8 cellular contexts compared by ENCODE assay signal in genomic region chr1:6199298-6200187, GRCh38. TPM values are rescaled to one million over a fixed set of nuclear protein-coding genes. Genes with fewer than 3 reads are reported as not detected.
A peak's percentile ranks its signal among the peaks of the same experiment; 100 is the strongest.
DNase-seq lines count a peak whose midpoint lies in the region; ATAC-seq and TF ChIP-seq lines count a peak whose summit lies in the region.

TSS of gene RPL22 (minus strand) at chr1:6199595. CDS start at chr1:6199573, 22 bp downstream.

- H3K4me1 ChIP-seq in SK-N-SH (ENCODE audit: control insufficient read depth in 1 of 2, insufficient read depth in 2 of 2, low read depth in 1 of 2, low read length in 1 of 2) (peaks cover 8 to 17% of the 10 kb centered on the region in 2 experiments; a peak in 3 of 4 replicates), gastroesophageal sphincter (peaks cover 4 to 53% (median 22%) of the 10 kb centered on the region in 3 donors), neutrophil (ENCODE audit: control insufficient read depth in 1 of 2, insufficient read depth in 1 of 2, low read depth in 1 of 2, low read length in 1 of 2) (peaks cover 14 to 24% of the 10 kb centered on the region in 2 experiments)

- 10% methylated on average over 23 of the region's 53 CpGs for WGBS in SK-N-SH (ENCODE audit: low lambda C conversion rate)
- 0% methylated on average over 6 to 20 of the region's 53 CpGs for WGBS in gastroesophageal sphincter (ENCODE audit: low coverage in 1 of 2), 2 donors

- POLR2A ChIA-PET in SK-N-SH (lab: Yijun Ruan, JAX), result interaction anchor here (1.6 kb wide), 1 partner anchor 9 kb away, joined by 3 read pairs; no protein-coding TSS in a partner anchor

- H3K9me2 ChIP-seq in SK-N-SH, result no peaks in the 10 kb centered on the region

- peaks cover 12 to 30% of the 10 kb centered on the region in 2 experiments for H3K36me3 ChIP-seq in SK-N-SH (replicated peaks in 1 of 2; ENCODE audit: control insufficient read depth in 1 of 2, insufficient read depth in 2 of 2, low read length in 1 of 2)
- peaks cover 0 to 30% of the 10 kb centered on the region in 2 donors for H3K36me3 ChIP-seq in gastroesophageal sphincter
- H3K36me3 ChIP-seq in neutrophil, result peaks cover 3% of the 10 kb centered on the region

- H3K9ac ChIP-seq in SK-N-SH, result peak within 1 kb of the TSS; percentile 98

- peaks cover 36% of the 10 kb centered on the region for H4K20me1 ChIP-seq in SK-N-SH (ENCODE audit: insufficient read depth)

- ATAC-seq in HG02571 (IDR thresholded peaks at IDR 0.05; ENCODE audit: unreplicated experiment) (peak; percentile 92), gastroesophageal sphincter (peak; percentile 100)

- H3K27ac ChIP-seq in SK-N-SH (ENCODE audit: low read depth in 2 of 2, low read length in 1 of 2) (peak within 1 kb of the TSS; percentile 74 to 91), gastroesophageal sphincter (peak within 1 kb of the TSS; percentile 72 to 86 (median 82)), neutrophil (peak within 1 kb of the TSS; percentile 57), substantia nigra (ENCODE audit: low read depth, low read length, poor library complexity, severe bottlenecking) (peak within 1 kb of the TSS; percentile 60)

- H3K79me2 ChIP-seq in SK-N-SH (ENCODE audit: insufficient read depth), result peaks cover 54% of the 10 kb centered on the region

- CTCF ChIA-PET in SK-N-SH (lab: Yijun Ruan, JAX), result interaction anchor here (0.9 to 6.8 kb wide), 11 partner anchors 9 to 144 kb away, joined by 3 to 52 read pairs (median 5); no protein-coding TSS in a partner anchor

- H2AFZ ChIP-seq in SK-N-SH (ENCODE audit: low read depth), result peak within 1 kb of the TSS; percentile 95

- TF ChIP-seq POLR2A in gastroesophageal sphincter (IDR thresholded peaks at IDR 0.05), result peak; percentile 42 to 57

- H3K4me3 ChIP-seq in SK-N-SH (ENCODE audit: low read depth in 2 of 2, low read length in 1 of 2), result peak within 1 kb of the TSS; percentile 84 to 87
- H3K4me3 ChIP-seq in gastroesophageal sphincter, result peak within 1 kb of the TSS; percentile 59 to 66
- peak within 1 kb of the TSS; percentile 73 to 74 for H3K4me3 ChIP-seq in neutrophil (ENCODE audit: low read depth in 1 of 2, low read length in 1 of 2)

- peak within 1 kb of the TSS; percentile 76 for H3K4me2 ChIP-seq in SK-N-SH

- H3F3A ChIP-seq in SK-N-SH (replicated peaks; ENCODE audit: insufficient read depth), result peaks cover 5% of the 10 kb centered on the region

- TF ChIP-seq RAD21 in SK-N-SH (IDR thresholded peaks at IDR 0.05; ENCODE audit: low read length), result no peak

- DNase-seq in GM04504 (ENCODE audit: low read depth) (peak; percentile 99), NCI-H1048 (lab: John Stamatoyannopoulos, UW) (peak; percentile 99), SK-N-SH (peak; percentile 94), substantia nigra (lab: John Stamatoyannopoulos, UW) (peak; percentile 73 to 98 (median 95))
- peak; percentile 98 for DNase-seq in activated naive CD4-positive, alpha-beta T cell treated with anti-CD3 and anti-CD28 coated beads, Interleukin-2, amount 50 U/mL, for 16 hours

- TF ChIP-seq EP300 in SK-N-SH (IDR thresholded peaks at IDR 0.05; ENCODE audit: borderline replicate concordance in 1 of 2, low read depth in 1 of 2, low read length in 1 of 2) (0 out of 4 replicates have a peak, but pooled peaks of 1 of the 2 experiments have one; percentile 18), gastroesophageal sphincter (IDR thresholded peaks at IDR 0.05) (no peak)

- H3K27me3 ChIP-seq in SK-N-SH (ENCODE audit: insufficient read depth) (no peaks in the 10 kb centered on the region), gastroesophageal sphincter (no peaks in the 10 kb centered on the region), neutrophil (peaks cover 35% of the 10 kb centered on the region)

- TF ChIP-seq CTCF in SK-N-SH (IDR thresholded peaks at IDR 0.05) (no peak), gastroesophageal sphincter (IDR thresholded peaks at IDR 0.05) (peak in 1 of 4 experiments; percentile 18), neutrophil (IDR thresholded peaks at IDR 0.05) (no peak)

- H3K9me3 ChIP-seq in SK-N-SH (no peaks in the 10 kb centered on the region), gastroesophageal sphincter (no peaks in the 10 kb centered on the region), neutrophil (no peaks in the 10 kb centered on the region)

TF ChIP-seq in SK-N-SH, 30 proteins besides CTCF, POLR2A, EP300 and RAD21 (continues in another document):
- TF ChIP-seq MXI1 (IDR thresholded peaks at IDR 0.05; ENCODE audit: low read depth, low read length) (peak; percentile 92), GABPA (IDR thresholded peaks at IDR 0.05; ENCODE audit: low read depth) (no peak), SMC3 (IDR thresholded peaks at IDR 0.05; ENCODE audit: low read depth, low read length) (no peak), IRF3 (IDR thresholded peaks at IDR 0.05; ENCODE audit: low read depth, low read length) (0 out of 2 replicates have a peak, but pooled peaks have one; percentile 19), NFIC (IDR thresholded peaks at IDR 0.05; ENCODE audit: borderline replicate concordance) (no peak), MEF2A (IDR thresholded peaks at IDR 0.05; ENCODE audit: borderline replicate concordance, low read depth) (no peak), TAF1 (IDR thresholded peaks at IDR 0.05; ENCODE audit: borderline replicate concordance, low read depth, low read length) (peak; percentile 85), EZH2phosphoT487 (IDR thresholded peaks at IDR 0.05; ENCODE audit: borderline replicate concordance, low read depth) (no peak), TEAD4 (IDR thresholded peaks at IDR 0.05; ENCODE audit: borderline replicate concordance, insufficient read depth) (no peak), MAX (IDR thresholded peaks at IDR 0.05; ENCODE audit: low read depth) (peak; percentile 79; the same call in 1 of the 2 replicates), SIN3A (IDR thresholded peaks at IDR 0.05; ENCODE audit: borderline replicate concordance, low read depth, low read length) (peak; percentile 87), CHD2 (IDR thresholded peaks at IDR 0.05; ENCODE audit: low read length, partially characterized antibody) (peak; percentile 91), REST (IDR thresholded peaks at IDR 0.05; ENCODE audit: low read depth, low read length) (0 out of 2 replicates have a peak, but pooled peaks have one; percentile 51), RCOR1 (IDR thresholded peaks at IDR 0.05; ENCODE audit: low read length) (peak; percentile 63; the same call in 1 of the 2 replicates), JUND (IDR thresholded peaks at IDR 0.05) (no peak), NRF1 (IDR thresholded peaks at IDR 0.05; ENCODE audit: low read depth, low read length) (peak; percentile 66), RXRA (IDR thresholded peaks at IDR 0.05; ENCODE audit: borderline replicate concordance, low read depth) (no peak), POLR2AphosphoS5 (IDR thresholded peaks at IDR 0.05; ENCODE audit: low read depth, low read length) (peak; percentile 86), RFX5 (IDR thresholded peaks at IDR 0.05; ENCODE audit: low read length) (no peak), FOXM1 (IDR thresholded peaks at IDR 0.05; ENCODE audit: low read depth) (no peak), TCF12 (IDR thresholded peaks at IDR 0.05) (no peak; the same call in 1 of the 2 replicates), USF1 (IDR thresholded peaks at IDR 0.05; ENCODE audit: borderline replicate concordance, low read depth) (no peak)

RNA-seq across cellular contexts. Expression of gene RPL22, which starts in this region (rescaled TPM):
- 140 and 151 TPM in 2 replicates for polyA plus RNA-seq in SK-N-SH (2012; rRNA removed)
- 216 and 367 TPM in 2 replicates for polyA plus RNA-seq in SK-N-SH (2012; cell fraction: cytosol; rRNA removed)
- 37.2 and 61.3 TPM in 2 replicates for polyA plus RNA-seq in SK-N-SH (2012; cell fraction: nucleus; rRNA removed)
- 100 to 1,000 TPM; 126 to 281 (median 227) TPM for total RNA-seq in gastroesophageal sphincter

Comparison
In these comparisons a context has a peak if more than half of its experiments do, and no peak if none do; other contexts are left out.
1. Peak in every context shown above with its lines: DNase-seq, ATAC-seq, H3K4me3 ChIP-seq and H3K27ac ChIP-seq.